17 cellular contexts compared by ENCODE assay signal in the genomic region with DNA sequence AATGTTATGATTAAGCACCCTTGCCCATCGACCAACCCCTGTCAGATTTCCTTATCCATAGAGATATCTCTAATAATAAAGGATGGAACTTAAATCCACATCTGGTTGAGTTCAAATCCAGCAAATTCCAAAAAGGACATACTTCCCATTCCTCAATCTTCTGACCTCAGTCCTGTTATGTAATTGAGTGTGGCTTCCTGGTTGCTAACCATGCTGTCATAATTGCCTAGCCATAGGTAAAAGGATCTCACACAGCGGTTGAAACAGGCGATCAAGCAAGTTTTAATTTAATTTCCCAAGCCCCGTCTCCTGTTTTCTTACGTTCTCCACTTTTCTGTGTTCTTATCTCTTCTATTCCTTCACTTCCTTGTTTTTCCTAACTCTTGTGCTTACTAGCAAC.
DNase-seq lines count a peak whose midpoint lies in the region; FAIRE-seq and TF ChIP-seq lines count a peak whose summit lies in the region.
"Had no signal": no experiment of that assay in that cellular context is flagged by ENCODE, and none has a peak within 500 bp of the region (broad histone marks: within the 10 kb centered on the region; RNA-seq: fewer than 3 reads in every experiment).

No MANE protein-coding gene starts in this region.

- no peak for TF ChIP-seq CTCF in epithelial cell of esophagus (IDR thresholded peaks at IDR 0.05; ENCODE audit: insufficient read depth, low read depth, low read length, missing control alignments)

- H3K4me3 ChIP-seq in epithelial cell of esophagus (ENCODE audit: low read length) = no peak overlapping the region
- no peak overlapping the region for H3K4me3 ChIP-seq in skeletal muscle cell (ENCODE audit: low read depth, low read length)
- H3K4me3 ChIP-seq: body of pancreas, dorsolateral prefrontal cortex, suprapubic skin had no signal

- FAIRE-seq in RCC 7860 (lab: Jason Lieb, UNC) = no peak

- DNase-seq in EL (peak; percentile 65), RCC 7860 (ENCODE audit: low spot score) (peak; percentile 57), epithelial cell of esophagus (ENCODE audit: low read depth) (peak; percentile 44), skeletal muscle cell (ENCODE audit: low read depth) (peak; percentile 4), NOMO-1 treated with dmso at 0.1 percent for 144 hours (lab: John Stamatoyannopoulos, UW; ENCODE audit: unreplicated experiment) (no peak), activated gamma-delta T cell (lab: John Stamatoyannopoulos, UW) (no peak), HT-29 (ENCODE audit: low spot score) (no peak), NOMO-1 (lab: John Stamatoyannopoulos, UW; ENCODE audit: unreplicated experiment in 2 of 2) (no peak)
- DNase-seq: activated CD4-positive, CD25-positive, alpha-beta regulatory T cell treated with anti-CD3 and anti-CD28 coated beads, Interleukin-2, amount 50 U/mL, for 72 hours; activated CD8-positive, alpha-beta memory T cell treated with anti-CD3 and anti-CD28 coated beads, Interleukin-2, amount 10 ng/mL, durations not matched to agents 7 days and 5 days; activated effector memory CD4-positive, alpha-beta T cell treated with anti-CD3 and anti-CD28 coated beads, Interleukin-2, amount 50 U/mL, for 16 hours; body of pancreas; DMS53; dorsolateral prefrontal cortex; left ventricle myocardium superior; NCI-H1048 had no signal

Comparison
In these comparisons a context has a peak if more than half of its experiments do, and no peak if none do; other contexts are left out.
1. DNase-seq: peak in EL (single experiment), RCC 7860 (single experiment), epithelial cell of esophagus (single experiment) and skeletal muscle cell (single experiment); none in NOMO-1 treated with dmso at 0.1 percent for 144 hours (single experiment), activated gamma-delta T cell (single experiment), HT-29 (single experiment) and NOMO-1 (0 of 2).